ENCODE assay signal across 20 cellular contexts in genomic region chrX:10759400-10759799, GRCh38.
"Had no signal": no experiment of that assay in that cellular context is flagged by ENCODE, and none has a peak within 500 bp of the region (broad histone marks: within the 10 kb centered on the region; RNA-seq: fewer than 3 reads in every experiment).

No MANE protein-coding gene starts in this region.

- H3K9me3 Mint-ChIP-seq: activated naive CD8-positive, alpha-beta T cell treated with anti-CD3 and anti-CD28 coated beads, Interleukin-2, amount 50 U/mL, for 24 hours; central memory CD8-positive, alpha-beta T cell; natural killer cell; stimulated activated naive CD8-positive, alpha-beta T cell treated with anti-CD3 and anti-CD28 coated beads, Interleukin-15, Interleukin-2, amounts not matched to agents 100 ng/mL and 50 ng/mL, for 24 hours; T-cell had no signal

- H3K4me1 ChIP-seq: gastrocnemius medialis, psoas muscle, uterus had no signal

- H3K27me3 Mint-ChIP-seq: activated naive CD8-positive, alpha-beta T cell treated with anti-CD3 and anti-CD28 coated beads, Interleukin-2, amount 50 U/mL, for 24 hours; central memory CD8-positive, alpha-beta T cell; stimulated activated naive CD8-positive, alpha-beta T cell treated with anti-CD3 and anti-CD28 coated beads, Interleukin-15, Interleukin-2, amounts not matched to agents 100 ng/mL and 50 ng/mL, for 24 hours; T-cell had no signal

- H3K27ac Mint-ChIP-seq: activated naive CD8-positive, alpha-beta T cell treated with anti-CD3 and anti-CD28 coated beads, Interleukin-2, amount 50 U/mL, for 24 hours; natural killer cell; stimulated activated naive CD8-positive, alpha-beta T cell treated with anti-CD3 and anti-CD28 coated beads, Interleukin-15, Interleukin-2, amounts not matched to agents 100 ng/mL and 50 ng/mL, for 24 hours; T-cell had no signal

- H3K9me3 ChIP-seq: gastrocnemius medialis, heart right ventricle, mucosa of descending colon, psoas muscle, uterus had no signal

- H3K36me3 Mint-ChIP-seq: natural killer cell, T-cell had no signal

- H3K4me3 ChIP-seq: gastrocnemius medialis, heart right ventricle, lung, mucosa of descending colon, psoas muscle, uterus had no signal

- DNase-seq: activated CD4-positive, alpha-beta T cell treated with anti-CD3 and anti-CD28 coated beads for 48 hours; activated naive CD4-positive, alpha-beta T cell treated with Interleukin-2 at 50 U/mL for 16 hours; activated naive CD8-positive, alpha-beta T cell treated with anti-CD3 and anti-CD28 coated beads, Interleukin-2, amount 50 U/mL, for 24 hours; cortex of kidney; effector CD8-positive, alpha-beta T cell; gastrocnemius medialis; heart right ventricle; left colon; mucosa of descending colon; natural killer cell; occipital lobe; psoas muscle; stimulated activated CD4-positive, alpha-beta T cell treated with anti-CD3 and anti-CD28 coated beads, Interleukin-4, amount 100 ng/mL, for 24 hours; T-cell; T1000; uterus; WERI-Rb-1 had no signal

- H3K27ac ChIP-seq: gastrocnemius medialis, heart right ventricle, psoas muscle, WERI-Rb-1 had no signal

- H3K4me1 Mint-ChIP-seq: activated naive CD8-positive, alpha-beta T cell treated with anti-CD3 and anti-CD28 coated beads, Interleukin-2, amount 50 U/mL, for 24 hours; central memory CD8-positive, alpha-beta T cell; natural killer cell; T-cell had no signal

- H3K36me3 ChIP-seq: gastrocnemius medialis, heart right ventricle, uterus, WERI-Rb-1 had no signal

- H3K27me3 ChIP-seq: gastrocnemius medialis, heart right ventricle, uterus had no signal

- ATAC-seq: activated naive CD8-positive, alpha-beta T cell treated with anti-CD3 and anti-CD28 coated beads, Interleukin-2, amount 50 U/mL, for 24 hours; gastrocnemius medialis; heart right ventricle; left colon; mucosa of descending colon; natural killer cell; psoas muscle; T-cell had no signal

- H3K4me3 Mint-ChIP-seq: activated naive CD8-positive, alpha-beta T cell treated with anti-CD3 and anti-CD28 coated beads, Interleukin-2, amount 50 U/mL, for 24 hours; central memory CD8-positive, alpha-beta T cell; natural killer cell; stimulated activated naive CD8-positive, alpha-beta T cell treated with anti-CD3 and anti-CD28 coated beads, Interleukin-15, Interleukin-2, amounts not matched to agents 100 ng/mL and 50 ng/mL, for 24 hours; T-cell had no signal
